26 cellular contexts compared by ENCODE assay signal in the genomic region with DNA sequence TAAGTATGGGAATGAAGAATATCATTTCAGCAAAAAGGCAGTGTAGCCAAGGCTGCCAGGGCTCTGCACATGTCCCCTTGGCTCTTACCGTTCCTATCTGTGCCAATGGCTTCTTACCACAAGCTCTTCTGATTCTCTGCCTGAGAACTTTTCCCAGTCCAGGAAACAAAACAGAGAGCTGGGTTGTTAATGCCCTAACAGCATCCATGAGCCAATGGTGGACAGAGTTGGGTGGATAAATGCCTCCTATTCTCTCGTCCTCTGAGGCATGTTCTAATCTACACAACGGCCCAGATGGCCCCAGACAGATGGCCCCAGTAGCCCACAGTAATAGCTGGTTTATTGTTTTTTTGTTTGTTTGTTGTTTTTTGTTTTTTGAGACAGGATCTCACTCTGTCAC. TPM values are rescaled to one million over a fixed set of nuclear protein-coding genes. Genes with fewer than 3 reads are reported as not detected.
DNase-seq lines count a peak whose midpoint lies in the region; ATAC-seq and TF ChIP-seq lines count a peak whose summit lies in the region.
"Had no signal": no experiment of that assay in that cellular context is flagged by ENCODE, and none has a peak within 500 bp of the region (broad histone marks: within the 10 kb centered on the region; RNA-seq: fewer than 3 reads in every experiment).

No MANE protein-coding gene starts in this region.

- H3K4me1 ChIP-seq in heart left ventricle, result peaks cover 0 to 10% (median 0%) of the 10 kb centered on the region in 12 donors
- H3K4me1 ChIP-seq: A549, left lung, parathyroid adenoma, SJCRH30 had no signal

- no peak for TF ChIP-seq CTCF in heart left ventricle (IDR thresholded peaks at IDR 0.05)

- WGBS in heart left ventricle, 4 donors, result 60 to 71% (median 67%) methylated on average over 3 of the region's 3 CpGs

- H3K27me3 ChIP-seq in heart left ventricle, result no peaks in the 10 kb centered on the region
- H3K27me3 ChIP-seq: left lung, sigmoid colon, SJCRH30, tibial nerve had no signal

- DNase-seq in left ventricle myocardium superior (no peak), heart left ventricle (no peak), medulla oblongata (ENCODE audit: extremely low spot score) (peak; percentile 97), dedifferentiated amniotic fluid mesenchymal stem cell (ENCODE audit: extremely low spot score) (no peak), iPS-NIHi7 (ENCODE audit: extremely low spot score) (no peak)
- DNase-seq in activated CD4-positive, alpha-beta T cell treated with anti-CD3 and anti-CD28 coated beads for 4 hours, result no peak
- DNase-seq in stimulated activated naive CD4-positive, alpha-beta T cell (lab: John Stamatoyannopoulos, UW), result no peak
- DNase-seq: activated CD4-positive, alpha-beta T cell treated with anti-CD3 and anti-CD28 coated beads for 1 hour; activated CD8-positive, alpha-beta memory T cell treated with anti-CD3 and anti-CD28 coated beads for 24 hours; activated T-cell treated with anti-CD3 and anti-CD28 coated beads, Interleukin-2, amount 50 U/mL, for 24 hours; COR-L47; DMS79 treated with DMSO at 0.1 percent for 48 hours; heart right ventricle; left lung; NCI-H1105 treated with DMSO at 0.1 percent for 48 hours; NCI-H2081; NCI-H510A; NK-92 treated with Interleukin-12 subunit alpha and Interleukin-12 subunit beta, amount 100 ng/mL, for 24 hours; sigmoid colon; SJCRH30; T-helper 17 cell had no signal

- peaks cover 0 to 12% (median 6%) of the 10 kb centered on the region in 12 donors for H3K9me3 ChIP-seq in heart left ventricle
- H3K9me3 ChIP-seq: sigmoid colon had no signal

- no peaks in the 10 kb centered on the region for H3K36me3 ChIP-seq in heart left ventricle
- H3K36me3 ChIP-seq: heart right ventricle, left lung, sigmoid colon, tibial nerve had no signal

- H3K4me3 ChIP-seq in heart left ventricle, result no peak overlapping the region
- H3K4me3 ChIP-seq: A549, heart right ventricle, left lung, sigmoid colon, SJCRH30, tibial nerve had no signal

- no peak for TF ChIP-seq POLR2A in heart left ventricle (IDR thresholded peaks at IDR 0.05)

- intact Hi-C loops in left ventricle myocardium superior (cut with micrococcal nuclease) (no loop called here), heart left ventricle (cut with DNase I) (no loop called here)

- peak; percentile 35 for ATAC-seq in left ventricle myocardium superior
- ATAC-seq in heart left ventricle, result no peak
- ATAC-seq: A549; left lung; natural killer cell treated with Interleukin-12 subunit alpha and Interleukin-12 subunit beta and Interleukin-15 and Interleukin-18, amount 100 ng/mL, for 72 hours; T-helper 17 cell had no signal

- H3K27ac ChIP-seq in heart left ventricle (no peak overlapping the region), cingulate gyrus (ENCODE audit: low read depth, low read length) (peak overlapping the region; percentile 89)
- H3K27ac ChIP-seq: A549, heart right ventricle, left lung, parathyroid adenoma, sigmoid colon, SJCRH30, tibial nerve had no signal

RNA-seq across cellular contexts. Expression of gene SCD5, which starts 28.0 kb away (rescaled TPM):
- total RNA-seq in left ventricle myocardium superior (2.7 TPM), heart left ventricle (1 to 10 TPM; 1.4 to 6.8 (median 3.0) TPM)
- polyA plus RNA-seq in heart left ventricle, result 1 to 10 TPM; 2.4 to 2.5 TPM
